Comparison of ENCODE assay signal across 10 cellular contexts in genomic region chr1:36207339-36207738, GRCh38. TPM values are rescaled to one million over a fixed set of nuclear protein-coding genes. Genes with fewer than 3 reads are reported as not detected.
DNase-seq lines count a peak whose midpoint lies in the region; ATAC-seq, FAIRE-seq and TF ChIP-seq lines count a peak whose summit lies in the region.
"Had no signal": no experiment of that assay in that cellular context is flagged by ENCODE, and none has a peak within 500 bp of the region (broad histone marks: within the 10 kb centered on the region; RNA-seq: fewer than 3 reads in every experiment).

No MANE protein-coding gene starts in this region.

- H3K4me2 ChIP-seq in OCI-LY1 (ENCODE audit: low read length): peak overlapping the region; percentile 57; the same call in 1 of the 2 replicates

- peaks cover 11% of the 10 kb centered on the region for H3K4me1 Mint-ChIP-seq in progenitor cell of endocrine pancreas (ENCODE audit: low read depth)

- no peaks in the 10 kb centered on the region for H3K36me3 Mint-ChIP-seq in progenitor cell of endocrine pancreas (ENCODE audit: insufficient read depth)

- no peaks in the 10 kb centered on the region for H3K9me3 Mint-ChIP-seq in progenitor cell of endocrine pancreas (ENCODE audit: low read depth)

- no peak for FAIRE-seq in GM19239 (lab: Jason Lieb, UNC)

- no peaks in the 10 kb centered on the region for H3K27me3 ChIP-seq in OCI-LY1 (ENCODE audit: insufficient read depth, low read length)
- H3K27me3 ChIP-seq: dorsolateral prefrontal cortex had no signal

- peak overlapping the region; percentile 88 for H3K27ac Mint-ChIP-seq in progenitor cell of endocrine pancreas

- H3K9ac ChIP-seq in OCI-LY1 (ENCODE audit: low read length): peak overlapping the region; percentile 11; the same call in 1 of the 2 replicates

- H3K79me2 ChIP-seq in OCI-LY1 (ENCODE audit: insufficient read depth, low read length): no peaks in the 10 kb centered on the region

- H3K27me3 Mint-ChIP-seq in progenitor cell of endocrine pancreas: no peaks in the 10 kb centered on the region

- peak overlapping the region; percentile 73 for H3K27ac ChIP-seq in OCI-LY1 (ENCODE audit: low read depth, low read length, poor library complexity, severe bottlenecking)

- no peak overlapping the region for H2AFZ ChIP-seq in OCI-LY1 (ENCODE audit: low read length)

- no peaks in the 10 kb centered on the region for H3K9me2 ChIP-seq in OCI-LY1 (ENCODE audit: low read depth, low read length)

- no peaks in the 10 kb centered on the region for H3F3A ChIP-seq in OCI-LY1 (ENCODE audit: insufficient read depth, low read length)

- H3K4me1 ChIP-seq in OCI-LY1 (ENCODE audit: insufficient read depth, low read length, severe bottlenecking): peaks cover 31% of the 10 kb centered on the region

- TF ChIP-seq CTCF in OCI-LY1 (IDR thresholded peaks at IDR 0.05; ENCODE audit: low read length): no peak
- no peak for TF ChIP-seq CTCF in fibroblast of villous mesenchyme (IDR thresholded peaks at IDR 0.05; ENCODE audit: insufficient read depth, low read depth, low read length)
- TF ChIP-seq CTCF in progenitor cell of endocrine pancreas (IDR thresholded peaks at IDR 0.05; ENCODE audit: unreplicated experiment): no peak

- no peaks in the 10 kb centered on the region for H3K9me3 ChIP-seq in OCI-LY1 (ENCODE audit: low read length)

- H3K4me3 ChIP-seq in OCI-LY1 (ENCODE audit: low read depth, low read length, poor library complexity, severe bottlenecking) (peak overlapping the region; percentile 34), fibroblast of villous mesenchyme (ENCODE audit: low read depth, low read length) (no peak overlapping the region)

- no peaks in the 10 kb centered on the region for H3K36me3 ChIP-seq in OCI-LY1 (ENCODE audit: insufficient read depth, low read length)

- peak; percentile 68 for DNase-seq in Daoy (ENCODE audit: low read depth)
- peak; percentile 37 for DNase-seq in fibroblast of villous mesenchyme (ENCODE audit: low read depth)
- DNase-seq in progenitor cell of endocrine pancreas (ENCODE audit: low spot score, unreplicated experiment): no peak
- no peak for DNase-seq in GM19239 (ENCODE audit: insufficient read length, low spot score)
- DNase-seq in kidney tubule cell (ENCODE audit: low spot score): no peak
- DNase-seq in SKM-1 treated with dmso at 0.1 percent for 144 hours (lab: John Stamatoyannopoulos, UW; ENCODE audit: unreplicated experiment): no peak
- DNase-seq: NCI-H1694 treated with DMSO at 0.1 percent for 48 hours had no signal

- H4K20me1 ChIP-seq in OCI-LY1 (ENCODE audit: insufficient read depth, low read length): no peaks in the 10 kb centered on the region

- no peak overlapping the region for H3K4me3 Mint-ChIP-seq in progenitor cell of endocrine pancreas (ENCODE audit: low read depth)

- ATAC-seq in HG03442 (IDR thresholded peaks at IDR 0.05; ENCODE audit: unreplicated experiment): no peak

RNA-seq across cellular contexts. Expression of gene THRAP3, which starts 16.9 kb away (rescaled TPM):
- total RNA-seq in Daoy (2014; rRNA removed; shearing (Covaris generic)): 57.4 and 76.3 TPM in 2 replicates
- 120 and 130 TPM in 2 replicates for total RNA-seq in fibroblast of villous mesenchyme
- total RNA-seq in progenitor cell of endocrine pancreas: 142 and 145 TPM in 2 replicates

RNA-seq across cellular contexts. Expression of gene MAP7D1, which starts 51.4 kb away (rescaled TPM):
- total RNA-seq in Daoy (2014; rRNA removed; shearing (Covaris generic)): 183 and 236 TPM in 2 replicates
- total RNA-seq in fibroblast of villous mesenchyme (142 and 187 TPM in 2 replicates), progenitor cell of endocrine pancreas (98.0 and 109 TPM in 2 replicates)

RNA-seq across cellular contexts. Expression of gene TRAPPC3, which starts 58.1 kb away (rescaled TPM):
- 129 and 141 TPM in 2 replicates for total RNA-seq in Daoy (2014; rRNA removed; shearing (Covaris generic))
- total RNA-seq in fibroblast of villous mesenchyme: 94.6 and 102 TPM in 2 replicates
- 61.0 and 63.6 TPM in 2 replicates for total RNA-seq in progenitor cell of endocrine pancreas

Comparison
In these comparisons a context has a peak if more than half of its experiments do, and no peak if none do; other contexts are left out.
1. DNase-seq: peak in Daoy (single experiment) and fibroblast of villous mesenchyme (single experiment); none in progenitor cell of endocrine pancreas (single experiment), GM19239 (single experiment), kidney tubule cell (single experiment) and SKM-1 treated with dmso at 0.1 percent for 144 hours (single experiment).